Comparison of ENCODE assay signal across 1 cellular context in genomic region chr5:150068961-150069618, GRCh38.
TF ChIP-seq lines count a peak whose summit lies in the region.

No MANE protein-coding gene starts in this region.

TF ChIP-seq in IMR-90, 13 proteins besides CTCF, POLR2A, EP300 and RAD21 (continued from another document):
- TF ChIP-seq USF2 (IDR thresholded peaks at IDR 0.05; ENCODE audit: low read depth, low read length) (no peak), MAFK (IDR thresholded peaks at IDR 0.05; ENCODE audit: low read depth, low read length) (no peak), CEBPB (IDR thresholded peaks at IDR 0.05; ENCODE audit: low read depth, low read length) (no peak), BHLHE40 (IDR thresholded peaks at IDR 0.05; ENCODE audit: low read depth, low read length) (no peak), SMC3 (IDR thresholded peaks at IDR 0.05; ENCODE audit: low read depth, low read length) (no peak), RFX5 (IDR thresholded peaks at IDR 0.05; ENCODE audit: low read depth, low read length) (no peak), RCOR1 (IDR thresholded peaks at IDR 0.05; ENCODE audit: insufficient replicate concordance, low read length) (no peak), NFE2L2 (IDR thresholded peaks at IDR 0.05; ENCODE audit: low read depth, low read length) (no peak), MXI1 (IDR thresholded peaks at IDR 0.05; ENCODE audit: borderline replicate concordance, low read depth, low read length) (no peak), CHD1 (IDR thresholded peaks at IDR 0.05; ENCODE audit: low read depth, low read length) (no peak), ELK1 (IDR thresholded peaks at IDR 0.05; ENCODE audit: borderline replicate concordance, low read depth, low read length) (no peak), FOS (IDR thresholded peaks at IDR 0.05; ENCODE audit: low read depth, low read length) (no peak)
